In the genomic region with DNA sequence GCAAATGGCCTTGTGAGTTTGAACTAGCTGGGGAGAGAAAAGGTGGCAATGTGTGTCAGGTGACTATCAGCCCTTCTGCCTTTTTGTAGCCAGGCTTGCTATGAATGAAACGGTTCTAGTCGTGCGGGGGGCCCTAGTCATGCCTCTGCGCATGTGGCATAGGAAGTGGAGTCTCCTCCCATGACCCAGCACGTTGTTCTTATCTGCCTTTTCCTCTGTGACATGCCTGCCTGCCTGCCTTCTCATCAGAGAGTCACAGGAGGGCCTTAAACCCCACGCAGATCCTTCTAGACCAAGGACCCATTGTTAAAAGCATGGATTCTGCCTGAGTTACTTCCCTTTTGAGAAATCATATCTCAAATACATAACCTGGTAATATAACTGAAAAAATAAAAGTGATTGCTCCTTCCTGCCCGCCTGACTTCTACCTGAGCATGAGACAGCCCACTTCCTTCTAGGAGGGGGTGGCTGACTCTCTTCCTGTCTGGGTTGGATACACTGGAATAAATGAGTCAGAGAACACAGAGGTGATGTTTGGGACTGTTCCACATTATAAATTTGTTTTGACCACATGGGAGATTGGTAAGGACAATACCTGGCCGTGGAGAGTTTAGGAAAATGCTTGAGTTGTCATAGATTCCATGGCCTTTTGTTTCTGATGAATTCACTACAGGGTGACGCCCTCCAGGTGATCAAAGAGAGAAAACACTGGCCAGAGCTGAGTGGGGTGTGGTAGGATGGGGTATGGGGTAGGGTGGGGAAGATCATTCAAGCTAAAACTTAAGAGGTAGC, we compare ENCODE assay signal across 9 cellular contexts. TPM values are rescaled to one million over a fixed set of nuclear protein-coding genes. Genes with fewer than 3 reads are reported as not detected.
DNase-seq lines count a peak whose midpoint lies in the region; ATAC-seq and TF ChIP-seq lines count a peak whose summit lies in the region.
"Had no signal": no experiment of that assay in that cellular context is flagged by ENCODE, and none has a peak within 500 bp of the region (broad histone marks: within the 10 kb centered on the region; RNA-seq: fewer than 3 reads in every experiment).

No MANE protein-coding gene starts in this region.

- no peak overlapping the region for H2BK12ac ChIP-seq in H9 (ENCODE audit: insufficient read length, low read depth, low read length)

- no peak overlapping the region for H2BK20ac ChIP-seq in H9 (ENCODE audit: low read depth, low read length, poor library complexity, severe bottlenecking)

- no peak overlapping the region for H2AK5ac ChIP-seq in H9 (ENCODE audit: insufficient read length, low read length)

- peak overlapping the region; percentile 98 for H3K27ac Mint-ChIP-seq in activated T-helper 2 cell treated with anti-CD3 and anti-CD28 coated beads, Interferon-gamma antibody, Interleukin-2, Interleukin-4, amounts not matched to agents 10 μg/mL and 5 μg/mL and 100 μg/mL, durations not matched to agents 14 hours and 24 hours and 36 hours
- H3K27ac Mint-ChIP-seq in naive B cell, result peak overlapping the region; percentile 9 to 92 (median 68)
- H3K27ac Mint-ChIP-seq in H9, result no peak overlapping the region
- H3K27ac Mint-ChIP-seq: dendritic cell treated with granulocyte-macrophage colony-stimulating factor and Interleukin-4, amounts not matched to agents 40 ng/mL and 50 ng/mL, for 4 days had no signal

- no peak overlapping the region for H3K4me2 ChIP-seq in H9 (ENCODE audit: insufficient read depth, insufficient read length, low read length)

- no peaks in the 10 kb centered on the region for H3K23me2 ChIP-seq in H9 (ENCODE audit: insufficient read length, low read depth, low read length, poor library complexity, severe bottlenecking)

- peaks cover 70% of the 10 kb centered on the region for H3K4me1 Mint-ChIP-seq in activated T-helper 2 cell treated with anti-CD3 and anti-CD28 coated beads, Interferon-gamma antibody, Interleukin-2, Interleukin-4, amounts not matched to agents 10 μg/mL and 5 μg/mL and 100 μg/mL, durations not matched to agents 14 hours and 24 hours and 36 hours (ENCODE audit: low read depth)
- H3K4me1 Mint-ChIP-seq in naive B cell, result peaks cover 15 to 24% (median 20%) of the 10 kb centered on the region in 3 donors
- 0 out of 4 replicates have a peak, but pooled peaks cover 0 to 3% of the 10 kb centered on the region in 2 experiments for H3K4me1 Mint-ChIP-seq in H9

- H3K4ac ChIP-seq in H9 (ENCODE audit: low read depth, low read length), result no peak overlapping the region

- H3K36me3 Mint-ChIP-seq in activated T-helper 2 cell treated with anti-CD3 and anti-CD28 coated beads, Interferon-gamma antibody, Interleukin-2, Interleukin-4, amounts not matched to agents 10 μg/mL and 5 μg/mL and 100 μg/mL, durations not matched to agents 14 hours and 24 hours and 36 hours (ENCODE audit: low read depth), result peaks cover 67% of the 10 kb centered on the region
- no peaks in the 10 kb centered on the region for H3K36me3 Mint-ChIP-seq in naive B cell
- H3K36me3 Mint-ChIP-seq in H9 (ENCODE audit: insufficient read depth in 1 of 3, low read depth in 3 of 3), result peaks cover 0 to 10% (median 0%) of the 10 kb centered on the region in 3 experiments; a peak in 3 of 7 replicates

- H2BK120ac ChIP-seq in H9 (ENCODE audit: low read depth, low read length, poor library complexity, severe bottlenecking), result no peak overlapping the region

- H3K79me1 ChIP-seq in H9 (ENCODE audit: insufficient read depth, low read depth, low read length, poor library complexity, severe bottlenecking), result no peaks in the 10 kb centered on the region

- H4K20me1 ChIP-seq in H9 (ENCODE audit: control insufficient read depth, insufficient read depth, insufficient read length), result no peaks in the 10 kb centered on the region

- H2BK5ac ChIP-seq in H9 (ENCODE audit: insufficient read length, low read length), result no peak overlapping the region

- no peaks in the 10 kb centered on the region for H3K9me3 ChIP-seq in H9 (ENCODE audit: control insufficient read depth, low read depth, low read length)
- no peaks in the 10 kb centered on the region for H3K9me3 ChIP-seq in HAP-1
- no peaks in the 10 kb centered on the region for H3K9me3 ChIP-seq in WERI-Rb-1 (ENCODE audit: severe bottlenecking)

- no peaks in the 10 kb centered on the region for H3K36me3 ChIP-seq in HAP-1 (replicated peaks)
- no peaks in the 10 kb centered on the region for H3K36me3 ChIP-seq in WERI-Rb-1

- no peak overlapping the region for H4K91ac ChIP-seq in H9 (ENCODE audit: insufficient read length, low read depth, low read length)

- H3K4me1 ChIP-seq in H9 (ENCODE audit: insufficient read depth, low read length) (no peaks in the 10 kb centered on the region), HAP-1 (no peaks in the 10 kb centered on the region)

- no peaks in the 10 kb centered on the region for H3K27me3 ChIP-seq in H9 (ENCODE audit: insufficient read depth, low read length)
- H3K27me3 ChIP-seq in HAP-1 (ENCODE audit: low read depth), result no peaks in the 10 kb centered on the region
- H3K27me3 ChIP-seq in WERI-Rb-1 (ENCODE audit: insufficient read depth, low read depth, severe bottlenecking), result no peaks in the 10 kb centered on the region

- no peak overlapping the region for H4K8ac ChIP-seq in H9 (replicated peaks; ENCODE audit: insufficient read length, low read depth, low read length)

- no peak for TF ChIP-seq CTCF in H9 (conservative IDR thresholded peaks at IDR 0.05)
- TF ChIP-seq CTCF in WERI-Rb-1 (IDR thresholded peaks at IDR 0.05; ENCODE audit: low read depth, low read length), result no peak

- no peaks in the 10 kb centered on the region for H3K27me3 Mint-ChIP-seq in activated T-helper 2 cell treated with anti-CD3 and anti-CD28 coated beads, Interferon-gamma antibody, Interleukin-2, Interleukin-4, amounts not matched to agents 10 μg/mL and 5 μg/mL and 100 μg/mL, durations not matched to agents 14 hours and 24 hours and 36 hours (ENCODE audit: low read depth)
- H3K27me3 Mint-ChIP-seq in naive B cell, result peaks cover 0 to 6% (median 0%) of the 10 kb centered on the region in 3 donors
- peaks cover 6% of the 10 kb centered on the region for H3K27me3 Mint-ChIP-seq in H9 (ENCODE audit: low read depth)

- H3K4me3 ChIP-seq in HAP-1 (no peak overlapping the region), WERI-Rb-1 (ENCODE audit: low read depth, low read length) (no peak overlapping the region)

- no peaks in the 10 kb centered on the region for H3K9me3 Mint-ChIP-seq in activated T-helper 2 cell treated with anti-CD3 and anti-CD28 coated beads, Interferon-gamma antibody, Interleukin-2, Interleukin-4, amounts not matched to agents 10 μg/mL and 5 μg/mL and 100 μg/mL, durations not matched to agents 14 hours and 24 hours and 36 hours
- H3K9me3 Mint-ChIP-seq in naive B cell, result no peaks in the 10 kb centered on the region
- H3K9me3 Mint-ChIP-seq in H9, result peaks cover 6 to 8% of the 10 kb centered on the region in 2 experiments; a peak in 4 of 5 replicates
- H3K9me3 Mint-ChIP-seq: dendritic cell treated with granulocyte-macrophage colony-stimulating factor and Interleukin-4, amounts not matched to agents 40 ng/mL and 50 ng/mL, for 4 days had no signal

- no peak overlapping the region for H2BK15ac ChIP-seq in H9 (ENCODE audit: low read depth, low read length)

- no peak overlapping the region for H3K56ac ChIP-seq in H9 (ENCODE audit: insufficient read length, low read depth, low read length)

- intact Hi-C loops in activated T-helper 2 cell treated with anti-CD3 and anti-CD28 coated beads, Interferon-gamma antibody, Interleukin-2, Interleukin-4, amounts not matched to agents 10 μg/mL and 5 μg/mL and 100 μg/mL, durations not matched to agents 14 hours and 24 hours and 36 hours (cut with micrococcal nuclease), result loop anchor here (2.0 to 10.0 kb wide), 5 partner anchors 36 to 394 kb away; a partner anchor contains a TSS

- no peak overlapping the region for H3K27ac ChIP-seq in H9 (ENCODE audit: insufficient read length, low read depth, low read length)
- no peak overlapping the region for H3K27ac ChIP-seq in WERI-Rb-1

- ATAC-seq in naive B cell (ENCODE audit: low read depth in 2 of 2), result peak; percentile 58 to 76
- ATAC-seq in HG02642 (IDR thresholded peaks at IDR 0.05; ENCODE audit: poor library complexity, unreplicated experiment), result no peak

- H3K9ac ChIP-seq in H9 (ENCODE audit: extremely low read depth, insufficient read length, low read length), result no peak overlapping the region

- H3T11ph ChIP-seq in H9 (ENCODE audit: low read length), result no peak overlapping the region

- no peaks in the 10 kb centered on the region for H3K79me2 ChIP-seq in H9 (ENCODE audit: insufficient read depth, low read length)

- WGBS in H9 (ENCODE audit: extremely low coverage, insufficient read length, low lambda C conversion rate), result no CpG with 5 or more reads among the region's 9 CpGs

- peak; percentile 73 for DNase-seq in activated gamma-delta T cell treated with Interleukin-2 at 50 U/mL for 16 hours
- no peak for DNase-seq in activated gamma-delta T cell (lab: John Stamatoyannopoulos, UW)
- DNase-seq in activated T-helper 2 cell treated with anti-CD3 and anti-CD28 coated beads, Interferon-gamma antibody, Interleukin-2, Interleukin-4, amounts not matched to agents 10 μg/mL and 5 μg/mL and 100 μg/mL, durations not matched to agents 14 hours and 24 hours and 36 hours (ENCODE audit: low spot score), result peak; percentile 73
- DNase-seq in naive B cell, result peak; percentile 21
- no peak for DNase-seq in H9
- DNase-seq in HAP-1 (ENCODE audit: low spot score in 2 of 2), result no peak
- DNase-seq in WERI-Rb-1, result no peak

- H3K14ac ChIP-seq in H9 (ENCODE audit: insufficient read depth, low read length), result no peak overlapping the region

- in situ Hi-C loops in HAP-1 (cut with MboI; ENCODE audit: low sequenced_read_pairs), result no loop called here

- peak overlapping the region; percentile 31 for H3K4me3 Mint-ChIP-seq in activated T-helper 2 cell treated with anti-CD3 and anti-CD28 coated beads, Interferon-gamma antibody, Interleukin-2, Interleukin-4, amounts not matched to agents 10 μg/mL and 5 μg/mL and 100 μg/mL, durations not matched to agents 14 hours and 24 hours and 36 hours (ENCODE audit: low read depth)
- H3K4me3 Mint-ChIP-seq in naive B cell, result peak overlapping the region in 6 of 8 donors; percentile 13 to 59 (median 34)
- no peak overlapping the region for H3K4me3 Mint-ChIP-seq in H9
- H3K4me3 Mint-ChIP-seq: dendritic cell treated with granulocyte-macrophage colony-stimulating factor and Interleukin-4, amounts not matched to agents 40 ng/mL and 50 ng/mL, for 4 days had no signal

- no peak overlapping the region for H3K18ac ChIP-seq in H9 (ENCODE audit: insufficient read length, low read depth, low read length)

- no peak overlapping the region for H2AFZ ChIP-seq in H9 (ENCODE audit: low read length)

- H3K23ac ChIP-seq in H9 (ENCODE audit: insufficient read length, low read depth, low read length), result no peak overlapping the region

- no peak overlapping the region for H4K5ac ChIP-seq in H9 (ENCODE audit: insufficient read length, low read depth, low read length)

RNA-seq across cellular contexts. Expression of a gene that starts 49.8 kb away (rescaled TPM):
- total RNA-seq in activated T-helper 2 cell treated with anti-CD3 and anti-CD28 coated beads, Interferon-gamma antibody, Interleukin-2, Interleukin-4, amounts not matched to agents 10 μg/mL and 5 μg/mL and 100 μg/mL, durations not matched to agents 14 hours and 24 hours and 36 hours, result 16.7 and 17.0 TPM in 2 replicates
- under 1 TPM in 2 of 6 donors, not detected in 4; 0.18 to 0.23 TPM for polyA plus RNA-seq in naive B cell (ENCODE audit: low read depth in 6 of 6)
- 1.3 and 1.4 TPM in 2 replicates for total RNA-seq in H9 (2021)

Comparison
In these comparisons a context has a peak if more than half of its experiments do, and no peak if none do; other contexts are left out.
1. DNase-seq: peak in activated gamma-delta T cell treated with Interleukin-2 at 50 U/mL for 16 hours (single experiment), activated T-helper 2 cell treated with anti-CD3 and anti-CD28 coated beads, Interferon-gamma antibody, Interleukin-2, Interleukin-4, amounts not matched to agents 10 μg/mL and 5 μg/mL and 100 μg/mL, durations not matched to agents 14 hours and 24 hours and 36 hours (single experiment) and naive B cell (single experiment); none in activated gamma-delta T cell (single experiment), H9 (single experiment), HAP-1 (0 of 2) and WERI-Rb-1 (single experiment).
2. H3K27ac Mint-ChIP-seq: peak in activated T-helper 2 cell treated with anti-CD3 and anti-CD28 coated beads, Interferon-gamma antibody, Interleukin-2, Interleukin-4, amounts not matched to agents 10 μg/mL and 5 μg/mL and 100 μg/mL, durations not matched to agents 14 hours and 24 hours and 36 hours (single experiment) and naive B cell (6 of 6); none in H9 (0 of 3).
3. H3K4me3 Mint-ChIP-seq: peak in activated T-helper 2 cell treated with anti-CD3 and anti-CD28 coated beads, Interferon-gamma antibody, Interleukin-2, Interleukin-4, amounts not matched to agents 10 μg/mL and 5 μg/mL and 100 μg/mL, durations not matched to agents 14 hours and 24 hours and 36 hours (single experiment) and naive B cell (6 of 8); none in H9 (0 of 2).